Comparison of ENCODE assay signal across 16 cellular contexts in the genomic region with DNA sequence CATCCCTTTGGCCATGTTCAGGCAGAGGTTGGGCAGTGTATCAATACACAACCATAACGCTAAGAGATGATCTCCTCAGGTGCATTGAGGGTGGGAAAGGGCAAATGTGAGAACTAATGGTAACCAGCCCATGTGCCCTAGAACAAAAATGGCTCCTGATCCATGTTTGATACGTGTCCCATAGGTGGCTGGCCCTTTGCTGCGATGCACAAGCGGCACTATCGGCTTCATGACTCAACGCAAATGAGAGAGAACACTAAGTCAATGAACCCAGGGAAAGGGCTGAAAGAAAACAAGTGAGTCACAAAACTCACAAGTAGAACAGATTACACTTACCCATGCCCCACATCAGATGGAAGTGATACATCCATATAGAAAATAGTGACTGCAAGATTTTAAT.
DNase-seq lines count a peak whose midpoint lies in the region; ATAC-seq and TF ChIP-seq lines count a peak whose summit lies in the region.
"Had no signal": no experiment of that assay in that cellular context is flagged by ENCODE, and none has a peak within 500 bp of the region (broad histone marks: within the 10 kb centered on the region; RNA-seq: fewer than 3 reads in every experiment).

No MANE protein-coding gene starts in this region.

- peak overlapping the region; percentile 44; the same call in 1 of the 2 replicates for H2AK5ac ChIP-seq in IMR-90 (ENCODE audit: low read depth, low read length)

- H3K79me1 ChIP-seq in IMR-90 (ENCODE audit: low read depth in 1 of 2, low read length in 2 of 2) = peaks cover 5 to 28% of the 10 kb centered on the region in 2 experiments; a peak in 3 of 4 replicates

- H2BK20ac ChIP-seq in IMR-90 (ENCODE audit: low read depth, low read length) = no peak overlapping the region

- no peak overlapping the region for H3K4me3 ChIP-seq in IMR-90 (ENCODE audit: insufficient read depth, low read depth, low read length)
- H3K4me3 ChIP-seq in fibroblast of the aortic adventitia (ENCODE audit: low read depth, low read length) = no peak overlapping the region
- H3K4me3 ChIP-seq: pancreas, PC-9 had no signal

- H4K8ac ChIP-seq in IMR-90 (ENCODE audit: low read depth in 2 of 2, low read length in 2 of 2) = no peak overlapping the region

- no peak for TF ChIP-seq RAD21 in IMR-90 (IDR thresholded peaks at IDR 0.05; ENCODE audit: low read length)

- H2BK120ac ChIP-seq in IMR-90 (ENCODE audit: low read depth, low read length) = peak overlapping the region; percentile 32; the same call in 1 of the 2 replicates

- no peak overlapping the region for H3K18ac ChIP-seq in IMR-90 (ENCODE audit: low read depth, low read length)

- H3K4me1 ChIP-seq in IMR-90 (ENCODE audit: control insufficient read depth, insufficient read depth, low read length) = peaks cover 4% of the 10 kb centered on the region
- H3K4me1 ChIP-seq: pancreas had no signal

- no peaks in the 10 kb centered on the region; the same call in 1 of the 2 replicates for H4K20me1 ChIP-seq in IMR-90 (ENCODE audit: insufficient read depth, low read length)

- ATAC-seq in IMR-90 (ENCODE audit: low read depth) = no peak

- H3K14ac ChIP-seq in IMR-90 (replicated peaks; ENCODE audit: low read depth, low read length) = no peak overlapping the region

- POLR2A ChIA-PET in IMR-90 (lab: Charles Lee; ENCODE audit: unreplicated experiment) = no interaction called here

- no peaks in the 10 kb centered on the region for H3K9me3 ChIP-seq in IMR-90 (ENCODE audit: control insufficient read depth, insufficient read depth, low read length)
- H3K9me3 ChIP-seq: pancreas had no signal

- no peak overlapping the region for H3K4me2 ChIP-seq in IMR-90 (ENCODE audit: low read depth, low read length)
- H3K4me2 ChIP-seq: PC-9 had no signal

- no peak overlapping the region for H4K91ac ChIP-seq in IMR-90 (ENCODE audit: insufficient read depth, low read depth, low read length)

- dilution Hi-C loops in IMR-90 (cut with HindIII; ENCODE audit: low sequenced_read_pairs, unreplicated experiment) = no loop called here

- no peak overlapping the region for H3K9ac ChIP-seq in IMR-90 (ENCODE audit: low read depth, low read length)

- H4K5ac ChIP-seq in IMR-90 (ENCODE audit: low read depth, low read length) = no peak overlapping the region

- H3K27me3 ChIP-seq in IMR-90 (ENCODE audit: control insufficient read depth, insufficient read depth, low read length) = no peaks in the 10 kb centered on the region
- H3K27me3 ChIP-seq: pancreas had no signal

- H3K4ac ChIP-seq in IMR-90 (ENCODE audit: low read depth, low read length) = no peak overlapping the region

- H3K36me3 ChIP-seq in IMR-90 (ENCODE audit: control insufficient read depth, insufficient read depth, low read length) = peaks cover 12% of the 10 kb centered on the region
- H3K36me3 ChIP-seq: pancreas had no signal

- intact Hi-C loops in IMR-90 (cut with micrococcal nuclease) = no loop called here

- in situ Hi-C loops in IMR-90 (cut with MboI; ENCODE audit: low sequenced_read_pairs) = no loop called here

- peak overlapping the region; percentile 28 for H2BK5ac ChIP-seq in IMR-90 (ENCODE audit: low read depth, low read length, poor library complexity, severe bottlenecking)

- CTCF ChIA-PET in IMR-90 (lab: Yijun Ruan, JAX) = no interaction called here

- H2BK15ac ChIP-seq in IMR-90 (ENCODE audit: low read depth, low read length) = no peak overlapping the region

- no peak for TF ChIP-seq CTCF in IMR-90 (conservative IDR thresholded peaks at IDR 0.05; ENCODE audit: low read depth, low read length)
- no peak for TF ChIP-seq CTCF in fibroblast of the aortic adventitia (IDR thresholded peaks at IDR 0.05; ENCODE audit: insufficient read depth, low read length)

- 100% methylated on average over 3 of the region's 6 CpGs; no CpG with 5 or more reads in 1 of the 2 experiments for WGBS in IMR-90 (ENCODE audit: extremely low coverage in 2 of 2, insufficient read length in 1 of 2), 2 experiments

- no peak for TF ChIP-seq POLR2A in IMR-90 (IDR thresholded peaks at IDR 0.05; ENCODE audit: low read depth, low read length)

- no peak overlapping the region for H3K23ac ChIP-seq in IMR-90 (ENCODE audit: low read depth, low read length)

- no peak overlapping the region for H3K56ac ChIP-seq in IMR-90 (ENCODE audit: extremely low read depth, insufficient read depth, low read length)

- H3K27ac ChIP-seq in IMR-90 (ENCODE audit: insufficient read depth, low read length) = no peak overlapping the region
- H3K27ac ChIP-seq: pancreas had no signal

- DNase-seq in IMR-90 (peak; percentile 28), amniotic epithelial cell (ENCODE audit: low read depth) (peak; percentile 65), fibroblast of the aortic adventitia (ENCODE audit: low read depth) (peak; percentile 37), smooth muscle cell of the brain vasculature (ENCODE audit: low read depth, low spot score) (peak; percentile 35), GM19238 (ENCODE audit: insufficient read length, low spot score) (no peak), NOMO-1 treated with dmso at 0.1 percent for 144 hours (lab: John Stamatoyannopoulos, UW; ENCODE audit: unreplicated experiment) (no peak), RPMI8226 (no peak)
- DNase-seq: activated CD4-positive, CD25-positive, alpha-beta regulatory T cell; activated naive CD4-positive, alpha-beta T cell treated with anti-CD3 and anti-CD28 coated beads, Interleukin-2, amount 10 ng/mL, durations not matched to agents 7 days and 5 days; CD4-positive, CD25-positive, alpha-beta regulatory T cell; central memory CD4-positive, alpha-beta T cell; GF-D8; NCI-H187; NCI-H524; pancreas had no signal

- no peak overlapping the region for H2AFZ ChIP-seq in IMR-90 (replicated peaks; ENCODE audit: low read length, poor library complexity)
- H2AFZ ChIP-seq: PC-9 had no signal

- no peak overlapping the region for H2AK9ac ChIP-seq in IMR-90 (replicated peaks; ENCODE audit: low read depth, low read length, poor library complexity)

- H3K9me1 ChIP-seq in IMR-90 (ENCODE audit: insufficient read depth, low read length) = peaks cover 9% of the 10 kb centered on the region

- BruUV-seq in IMR-90 (replicated peaks; lab: Mats Ljungman, UMichigan) = no TSS peak

TF ChIP-seq in IMR-90, 13 proteins besides CTCF, POLR2A, EP300 and RAD21:
- no peak for TF ChIP-seq BHLHE40 (IDR thresholded peaks at IDR 0.05; ENCODE audit: low read depth, low read length)
- no peak for TF ChIP-seq RCOR1 (IDR thresholded peaks at IDR 0.05; ENCODE audit: insufficient replicate concordance, low read length)
- no peak for TF ChIP-seq FOS (IDR thresholded peaks at IDR 0.05; ENCODE audit: low read depth, low read length)
- TF ChIP-seq, protein P1, sequence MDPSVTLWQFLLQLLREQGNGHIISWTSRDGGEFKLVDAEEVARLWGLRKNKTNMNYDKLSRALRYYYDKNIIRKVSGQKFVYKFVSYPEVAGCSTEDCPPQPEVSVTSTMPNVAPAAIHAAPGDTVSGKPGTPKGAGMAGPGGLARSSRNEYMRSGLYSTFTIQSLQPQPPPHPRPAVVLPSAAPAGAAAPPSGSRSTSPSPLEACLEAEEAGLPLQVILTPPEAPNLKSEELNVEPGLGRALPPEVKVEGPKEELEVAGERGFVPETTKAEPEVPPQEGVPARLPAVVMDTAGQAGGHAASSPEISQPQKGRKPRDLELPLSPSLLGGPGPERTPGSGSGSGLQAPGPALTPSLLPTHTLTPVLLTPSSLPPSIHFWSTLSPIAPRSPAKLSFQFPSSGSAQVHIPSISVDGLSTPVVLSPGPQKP (IDR thresholded peaks at IDR 0.05; ENCODE audit: borderline replicate concordance, low read depth, low read length) = no peak
- no peak for TF ChIP-seq MAZ (IDR thresholded peaks at IDR 0.05; ENCODE audit: borderline replicate concordance, low read depth, low read length)
- no peak for TF ChIP-seq RFX5 (IDR thresholded peaks at IDR 0.05; ENCODE audit: low read depth, low read length)
- TF ChIP-seq, protein P2, sequence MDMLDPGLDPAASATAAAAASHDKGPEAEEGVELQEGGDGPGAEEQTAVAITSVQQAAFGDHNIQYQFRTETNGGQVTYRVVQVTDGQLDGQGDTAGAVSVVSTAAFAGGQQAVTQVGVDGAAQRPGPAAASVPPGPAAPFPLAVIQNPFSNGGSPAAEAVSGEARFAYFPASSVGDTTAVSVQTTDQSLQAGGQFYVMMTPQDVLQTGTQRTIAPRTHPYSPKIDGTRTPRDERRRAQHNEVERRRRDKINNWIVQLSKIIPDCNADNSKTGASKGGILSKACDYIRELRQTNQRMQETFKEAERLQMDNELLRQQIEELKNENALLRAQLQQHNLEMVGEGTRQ (IDR thresholded peaks at IDR 0.05; ENCODE audit: low read depth, low read length) = no peak

Comparison
In these comparisons a context has a peak if more than half of its experiments do, and no peak if none do; other contexts are left out.
1. DNase-seq: peak in IMR-90 (single experiment), amniotic epithelial cell (single experiment), fibroblast of the aortic adventitia (single experiment) and smooth muscle cell of the brain vasculature (single experiment); none in GM19238 (single experiment), NOMO-1 treated with dmso at 0.1 percent for 144 hours (single experiment) and RPMI8226 (single experiment).